4 cellular contexts compared by ENCODE assay signal in the genomic region with DNA sequence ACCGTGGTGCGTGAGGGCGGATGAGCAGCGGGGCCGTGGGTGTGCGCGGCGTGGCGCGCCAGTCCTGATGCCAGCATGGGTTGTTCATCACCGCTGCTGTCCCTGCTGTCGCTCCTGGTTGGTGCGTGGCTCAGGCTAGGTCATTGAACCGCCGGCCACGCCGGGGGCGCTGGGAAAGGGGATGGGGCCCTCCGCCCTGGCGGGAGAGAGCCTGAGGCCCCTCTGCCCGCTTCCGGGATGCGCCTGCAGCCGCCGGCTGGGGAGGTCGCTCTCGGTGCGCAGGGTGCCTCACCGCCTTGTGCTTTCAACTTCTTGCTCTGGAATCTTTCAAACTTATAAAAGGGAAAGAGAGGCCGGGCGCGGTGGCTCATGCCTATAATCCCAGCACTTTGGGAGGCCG.
DNase-seq lines count a peak whose midpoint lies in the region; ATAC-seq, FAIRE-seq and TF ChIP-seq lines count a peak whose summit lies in the region.
"Not testable (repeated sequence)": the region's sequence is repeated elsewhere in the genome, so short reads cannot be mapped to it uniquely, and the experiment has no call there.

No MANE protein-coding gene starts in this region.

- TF ChIP-seq CTCF in GM23338 (conservative IDR thresholded peaks at IDR 0.05; ENCODE audit: low read depth in 2 of 2); K562 (IDR thresholded peaks at IDR 0.05 in 2 of 3, conservative IDR thresholded peaks at IDR 0.05 in 1 of 3; ENCODE audit: insufficient read depth in 2 of 3, low read depth in 1 of 3, low read length in 3 of 3): not testable (repeated sequence)

- H3K9ac ChIP-seq in K562 (ENCODE audit: insufficient read depth in 1 of 2, low read depth in 2 of 2, low read length in 2 of 2), result not testable (repeated sequence)

- intact Hi-C loops in K562 (cut with micrococcal nuclease); left ventricle myocardium superior (cut with micrococcal nuclease): not testable (repeated sequence)

- peak; percentile 70 for ATAC-seq in GM23338
- not testable (repeated sequence) for ATAC-seq in K562
- peak; percentile 23 for ATAC-seq in left ventricle myocardium superior
- ATAC-seq in stimulated activated memory B cell treated with anti-CD40 and anti-IgM and Interleukin-4, amounts not matched to agents 10 μg/mL and 1 μg/mL and 100 μg/mL, for 72 hours, result peak; percentile 31

- H3K9me1 ChIP-seq in K562 (ENCODE audit: control insufficient read depth, insufficient read depth, low read length), result not testable (repeated sequence)

- not testable (repeated sequence) for BruUV-seq in K562 (replicated peaks; lab: Mats Ljungman, UMichigan)

- not testable (repeated sequence) for H3K36me3 Mint-ChIP-seq in GM23338 (ENCODE audit: low read depth)
- H3K36me3 Mint-ChIP-seq in stimulated activated memory B cell treated with anti-CD40 and anti-IgM and Interleukin-4, amounts not matched to agents 10 μg/mL and 1 μg/mL and 100 μg/mL, for 72 hours, result peaks cover 11% of the 10 kb centered on the region

- not testable (repeated sequence) for TF ChIP-seq POLR2A in K562 (conservative IDR thresholded peaks at IDR 0.05)

- POLR2A ChIA-PET in K562 (lab: Yijun Ruan, JAX), result interaction anchor here (1.0 kb wide), 1 partner anchor 688 kb away, joined by 3 read pairs; no protein-coding TSS in a partner anchor

- not testable (repeated sequence) for H3K9me3 Mint-ChIP-seq in GM23338; stimulated activated memory B cell treated with anti-CD40 and anti-IgM and Interleukin-4, amounts not matched to agents 10 μg/mL and 1 μg/mL and 100 μg/mL, for 72 hours

- H3K36me3 ChIP-seq in GM23338 (ENCODE audit: insufficient read depth); K562 (ENCODE audit: control insufficient read depth, insufficient read depth, low read length): not testable (repeated sequence)

- H3K4me3 ChIP-seq in GM23338, K562: not testable (repeated sequence)

- H3K4me2 ChIP-seq in GM23338; K562 (ENCODE audit: insufficient read depth, low read length): not testable (repeated sequence)

- WGBS in K562 (ENCODE audit: insufficient coverage, low coverage, missing lambda C conversion rate), result 100% methylated on average over 2 of the region's 33 CpGs

- not testable (repeated sequence) for H2AFZ ChIP-seq in GM23338; K562 (ENCODE audit: low read depth, low read length)

- in situ Hi-C loops in K562 (cut with MboI), result not testable (repeated sequence)

- not testable (repeated sequence) for H4K20me1 ChIP-seq in GM23338 (replicated peaks; ENCODE audit: insufficient read depth); K562 (replicated peaks; ENCODE audit: control insufficient read depth, insufficient read depth, low read length)

- FAIRE-seq in K562 (lab: Jason Lieb, UNC), result not testable (repeated sequence)

- not testable (repeated sequence) for H3K27ac Mint-ChIP-seq in GM23338; stimulated activated memory B cell treated with anti-CD40 and anti-IgM and Interleukin-4, amounts not matched to agents 10 μg/mL and 1 μg/mL and 100 μg/mL, for 72 hours

- not testable (repeated sequence) for H3K79me2 ChIP-seq in GM23338 (replicated peaks; ENCODE audit: insufficient read depth); K562 (ENCODE audit: control insufficient read depth, insufficient read depth, low read length)

- H3K27me3 ChIP-seq in GM23338 (ENCODE audit: insufficient read depth); K562 (ENCODE audit: control insufficient read depth in 2 of 2, insufficient read depth in 2 of 2, low read length in 2 of 2): not testable (repeated sequence)

- DNase-seq in GM23338 (ENCODE audit: low spot score); K562 (ENCODE audit: extremely low read depth in 1 of 4, low spot score in 3 of 4); left ventricle myocardium superior: not testable (repeated sequence)

- not testable (repeated sequence) for H3K9me3 ChIP-seq in K562 (replicated peaks; ENCODE audit: control insufficient read depth, insufficient read depth, low read depth, low read length)

- TF ChIP-seq EP300 in K562 (IDR thresholded peaks at IDR 0.05; ENCODE audit: low read length), result not testable (repeated sequence)

- not testable (repeated sequence) for H3K27me3 Mint-ChIP-seq in GM23338 (ENCODE audit: insufficient read depth, low read depth, poor library complexity); stimulated activated memory B cell treated with anti-CD40 and anti-IgM and Interleukin-4, amounts not matched to agents 10 μg/mL and 1 μg/mL and 100 μg/mL, for 72 hours

- not testable (repeated sequence) for H3K27ac ChIP-seq in GM23338 (ENCODE audit: low read depth); K562 (ENCODE audit: extremely low read depth, low read depth, low read length)

- H3K4me1 Mint-ChIP-seq in GM23338; stimulated activated memory B cell treated with anti-CD40 and anti-IgM and Interleukin-4, amounts not matched to agents 10 μg/mL and 1 μg/mL and 100 μg/mL, for 72 hours: not testable (repeated sequence)

- TF ChIP-seq RAD21 in K562 (CRISPR knock-in tag; conservative IDR thresholded peaks at IDR 0.05 in 1 of 2, IDR thresholded peaks at IDR 0.05 in 1 of 2), result not testable (repeated sequence)

- CTCF ChIA-PET in K562 (lab: Yijun Ruan, JAX; ENCODE audit: low intra/inter-chr PET ratio), result not testable (repeated sequence)

- H3K4me3 Mint-ChIP-seq in GM23338; stimulated activated memory B cell treated with anti-CD40 and anti-IgM and Interleukin-4, amounts not matched to agents 10 μg/mL and 1 μg/mL and 100 μg/mL, for 72 hours: not testable (repeated sequence)

- not testable (repeated sequence) for H3K4me1 ChIP-seq in GM23338 (ENCODE audit: insufficient read depth); K562 (replicated peaks in 1 of 2; ENCODE audit: control insufficient read depth in 2 of 2, insufficient read depth in 2 of 2, low read length in 2 of 2)

- not testable (repeated sequence) for H3K9me2 ChIP-seq in GM23338 (ENCODE audit: insufficient read depth)

- not testable (repeated sequence) for H3F3A ChIP-seq in GM23338 (replicated peaks; ENCODE audit: low read depth)

TF ChIP-seq in K562, 482 proteins besides CTCF, POLR2A, EP300 and RAD21:
- TF ChIP-seq POLR2G (IDR thresholded peaks at IDR 0.05; ENCODE audit: low read depth, low read length), result 0 out of 2 replicates have a peak, but pooled peaks have one; percentile 31
